Comparison of ENCODE assay signal across 8 cellular contexts in the genomic region with DNA sequence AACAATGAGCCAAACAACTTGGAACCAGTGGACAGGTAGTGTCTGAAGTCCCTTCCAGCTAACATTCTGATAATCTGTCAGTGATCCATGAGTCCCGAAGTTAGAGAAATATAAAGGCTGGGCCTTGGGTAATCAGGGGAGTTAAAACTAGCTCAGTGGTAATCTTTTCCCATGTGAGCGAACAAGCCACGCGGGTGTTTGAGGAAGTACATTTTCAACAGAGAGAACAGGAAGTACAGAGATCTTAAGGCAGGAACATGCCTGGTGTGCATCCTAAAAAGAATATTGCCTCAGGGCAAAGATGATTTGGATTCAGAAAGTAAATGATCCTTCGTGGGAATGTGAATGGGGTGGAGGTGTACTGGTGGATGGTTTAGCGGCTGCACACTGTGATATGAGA. TPM values are rescaled to one million over a fixed set of nuclear protein-coding genes. Genes with fewer than 3 reads are reported as not detected.
DNase-seq lines count a peak whose midpoint lies in the region; ATAC-seq and TF ChIP-seq lines count a peak whose summit lies in the region.

No MANE protein-coding gene starts in this region.

- H3K4me3 ChIP-seq in HL-60 (replicated peaks; ENCODE audit: insufficient read depth, low read length) (no peak overlapping the region), mesenchymal stem cell (ENCODE audit: insufficient read depth in 1 of 2, low read depth in 1 of 2, low read length in 2 of 2) (no peak overlapping the region)

- no peak overlapping the region for H2AFZ ChIP-seq in mesenchymal stem cell (ENCODE audit: low read depth, low read length)

- H4K8ac ChIP-seq in mesenchymal stem cell (ENCODE audit: low read length), result no peak overlapping the region

- no peak overlapping the region for H2BK120ac ChIP-seq in mesenchymal stem cell (ENCODE audit: low read depth, low read length)

- DNase-seq in HL-60 (ENCODE audit: low read depth in 1 of 2, low spot score in 1 of 2), result peak; percentile 33 to 81
- peak; percentile 13 for DNase-seq in amniotic epithelial cell (ENCODE audit: low read depth)
- no peak for DNase-seq in mesenchymal stem cell
- no peak for DNase-seq in NK-92 (lab: John Stamatoyannopoulos, UW; ENCODE audit: unreplicated experiment)
- DNase-seq in effector CD4-positive, alpha-beta T cell, result no peak
- no peak for DNase-seq in activated CD8-positive, alpha-beta memory T cell treated with anti-CD3 and anti-CD28 coated beads, Interleukin-2, amount 50 U/mL, for 48 hours

- no peak overlapping the region for H4K91ac ChIP-seq in mesenchymal stem cell (ENCODE audit: low read length)

- no peaks in the 10 kb centered on the region for H3K36me3 ChIP-seq in mesenchymal stem cell (ENCODE audit: control insufficient read depth in 1 of 2, insufficient read depth in 2 of 2, low read depth in 1 of 2, low read length in 2 of 2)

- H3K27me3 ChIP-seq in HL-60 (ENCODE audit: insufficient read depth, poor library complexity, severe bottlenecking) (no peaks in the 10 kb centered on the region), mesenchymal stem cell (ENCODE audit: control insufficient read depth in 1 of 2, insufficient read depth in 1 of 2, low read length in 2 of 2) (no peaks in the 10 kb centered on the region)

- peaks cover 4% of the 10 kb centered on the region for H3K4me1 ChIP-seq in mesenchymal stem cell (ENCODE audit: control insufficient read depth, insufficient read depth, low read depth, low read length)

- peak overlapping the region; percentile 68 for H3K9ac ChIP-seq in mesenchymal stem cell (ENCODE audit: low read length)

- peak; percentile 12; the same call in 1 of the 3 replicates for TF ChIP-seq CTCF in GM12872 (IDR thresholded peaks at IDR 0.05; ENCODE audit: insufficient read depth, low read depth, low read length)
- TF ChIP-seq CTCF in HL-60 (IDR thresholded peaks at IDR 0.05; ENCODE audit: insufficient read depth, low read length), result no peak

- H3K4ac ChIP-seq in mesenchymal stem cell (ENCODE audit: low read depth in 1 of 2, low read length in 2 of 2), result peak overlapping the region; percentile 39 to 43

- H3K9me3 ChIP-seq in mesenchymal stem cell (ENCODE audit: control insufficient read depth, low read length), result no peaks in the 10 kb centered on the region

- H2BK5ac ChIP-seq in mesenchymal stem cell (ENCODE audit: low read depth, low read length, poor library complexity, severe bottlenecking), result no peak overlapping the region

- WGBS in mesenchymal stem cell, result 82% methylated on average over 5 of the region's 6 CpGs

- H2AK5ac ChIP-seq in mesenchymal stem cell (ENCODE audit: low read length, severe bottlenecking), result peak overlapping the region; percentile 46

- no peak overlapping the region for H3K4me2 ChIP-seq in mesenchymal stem cell (ENCODE audit: low read length, poor library complexity, severe bottlenecking)

- H3K27ac ChIP-seq in HL-60 (replicated peaks) (peak overlapping the region; percentile 69), mesenchymal stem cell (ENCODE audit: low read length, poor library complexity, severe bottlenecking) (peak overlapping the region; percentile 41)

- no peak overlapping the region for H2BK15ac ChIP-seq in mesenchymal stem cell (ENCODE audit: low read depth, poor library complexity, severe bottlenecking)

- H3K23ac ChIP-seq in mesenchymal stem cell (ENCODE audit: low read length in 2 of 2), result no peak overlapping the region

- no peak for ATAC-seq in HG02970 (IDR thresholded peaks at IDR 0.05; ENCODE audit: low FRiP score, unreplicated experiment)

- H3K79me1 ChIP-seq in mesenchymal stem cell (replicated peaks; ENCODE audit: low read length, poor library complexity, severe bottlenecking), result peaks cover 12% of the 10 kb centered on the region

- peak overlapping the region in 1 of 2 experiments; percentile 61 for H3K18ac ChIP-seq in mesenchymal stem cell (ENCODE audit: low read depth in 1 of 2, low read length in 2 of 2)

- H2BK12ac ChIP-seq in mesenchymal stem cell (ENCODE audit: low read length in 2 of 2), result peak overlapping the region; percentile 19 to 63

- H3K14ac ChIP-seq in mesenchymal stem cell (ENCODE audit: low read length in 2 of 2), result no peak overlapping the region

RNA-seq across cellular contexts. Expression of gene FNIP2, which starts 42.9 kb away (rescaled TPM):
- polyA plus RNA-seq in mesenchymal stem cell (2013, experiment 1 of 2), result 16.4 TPM
- polyA plus RNA-seq in mesenchymal stem cell (2013, experiment 2 of 2), result 18.0 TPM

Comparison
In these comparisons a context has a peak if more than half of its experiments do, and no peak if none do; other contexts are left out.
1. DNase-seq: peak in HL-60 (2 of 2) and amniotic epithelial cell (single experiment); none in mesenchymal stem cell (single experiment), NK-92 (single experiment), effector CD4-positive, alpha-beta T cell (single experiment) and activated CD8-positive, alpha-beta memory T cell treated with anti-CD3 and anti-CD28 coated beads, Interleukin-2, amount 50 U/mL, for 48 hours (single experiment).